ENCODE assay signal across 31 cellular contexts in genomic region chr12:85580562-85581168, GRCh38.
DNase-seq lines count a peak whose midpoint lies in the region; ATAC-seq, FAIRE-seq and TF ChIP-seq lines count a peak whose summit lies in the region.
"Had no signal": no experiment of that assay in that cellular context is flagged by ENCODE, and none has a peak within 500 bp of the region (broad histone marks: within the 10 kb centered on the region; RNA-seq: fewer than 3 reads in every experiment).

No MANE protein-coding gene starts in this region.

- H3K27me3 Mint-ChIP-seq in astrocyte (ENCODE audit: low read depth, unreplicated experiment): no peaks in the 10 kb centered on the region
- H3K27me3 Mint-ChIP-seq: activated CD8-positive, alpha-beta T cell treated with anti-CD3 and anti-CD28 coated beads for 36 hours; activated naive CD8-positive, alpha-beta T cell; central memory CD8-positive, alpha-beta T cell; naive thymus-derived CD4-positive, alpha-beta T cell; T-helper 17 cell had no signal

- no peaks in the 10 kb centered on the region for H3F3A ChIP-seq in GM23248 (ENCODE audit: insufficient read depth)

- H3K4me3 Mint-ChIP-seq in astrocyte (ENCODE audit: unreplicated experiment): no peak overlapping the region
- H3K4me3 Mint-ChIP-seq: activated CD8-positive, alpha-beta T cell treated with anti-CD3 and anti-CD28 coated beads for 36 hours; activated naive CD8-positive, alpha-beta T cell; central memory CD8-positive, alpha-beta T cell; naive thymus-derived CD4-positive, alpha-beta T cell; T-helper 17 cell had no signal

- no peak overlapping the region for H3K27ac ChIP-seq in GM23248
- no peak overlapping the region for H3K27ac ChIP-seq in astrocyte (ENCODE audit: low read depth, low read length)
- H3K27ac ChIP-seq: ascending aorta; BLaER1 treated with 17β-estradiol and CSF1 and Interleukin-3, amounts not matched to agents 10 nM and 100 nM; epithelial cell of prostate; KMS-11; tibial nerve had no signal

- H3K4me1 ChIP-seq in GM23248 (ENCODE audit: insufficient read depth): 0 out of 2 replicates have a peak, but pooled peaks cover 3% of the 10 kb centered on the region
- H3K4me1 ChIP-seq in astrocyte (ENCODE audit: insufficient read depth, low read length): peaks cover 4% of the 10 kb centered on the region
- no peaks in the 10 kb centered on the region for H3K4me1 ChIP-seq in BE2C
- H3K4me1 ChIP-seq: ascending aorta, Caco-2, tibial nerve had no signal

- H3K4me3 ChIP-seq in GM23248 (no peak overlapping the region), astrocyte (ENCODE audit: insufficient read depth, low read depth, low read length) (no peak overlapping the region), BE2C (ENCODE audit: low read depth, low read length) (no peak overlapping the region)
- H3K4me3 ChIP-seq: ascending aorta; BLaER1 treated with 17β-estradiol and CSF1 and Interleukin-3, amounts not matched to agents 10 nM and 100 nM; tibial nerve had no signal

- TF ChIP-seq CTCF in astrocyte (IDR thresholded peaks at IDR 0.05; ENCODE audit: insufficient read depth, low read depth, low read length): no peak
- no peak for TF ChIP-seq CTCF in BE2C (IDR thresholded peaks at IDR 0.05; ENCODE audit: low read depth, low read length)

- H3K9me2 ChIP-seq in GM23248 (ENCODE audit: insufficient read depth): no peaks in the 10 kb centered on the region; the same call in 1 of the 2 replicates

- FAIRE-seq in astrocyte (lab: Jason Lieb, UNC): no peak
- FAIRE-seq: GM18507 had no signal

- H2AFZ ChIP-seq in GM23248 (peak overlapping the region; percentile 50), astrocyte (ENCODE audit: low read depth, low read length) (no peak overlapping the region)

- WGBS in GM23248 (ENCODE audit: low coverage in 1 of 2, low lambda C conversion rate in 2 of 2, missing lambda C conversion rate in 2 of 2), 2 experiments: 9 to 18% methylated on average over 3 of the region's 3 CpGs

- H3K9ac ChIP-seq in GM23248: no peak overlapping the region
- no peak overlapping the region for H3K9ac ChIP-seq in astrocyte (ENCODE audit: low read length)
- H3K9ac ChIP-seq: BLaER1 treated with 17β-estradiol and CSF1 and Interleukin-3, amounts not matched to agents 10 nM and 100 nM; KMS-11 had no signal

- ATAC-seq in HG02610 (IDR thresholded peaks at IDR 0.05; ENCODE audit: unreplicated experiment) (no peak), GM18517 (IDR thresholded peaks at IDR 0.05; ENCODE audit: unreplicated experiment) (no peak)
- ATAC-seq: activated CD8-positive, alpha-beta T cell treated with anti-CD3 and anti-CD28 coated beads for 36 hours; HCT116; naive thymus-derived CD4-positive, alpha-beta T cell; T-helper 17 cell had no signal

- H3K4me2 ChIP-seq in GM23248 (ENCODE audit: unreplicated experiment) (no peak overlapping the region), astrocyte (ENCODE audit: low read length) (no peak overlapping the region)
- H3K4me2 ChIP-seq: KMS-11 had no signal

- H3K79me2 ChIP-seq in GM23248 (ENCODE audit: insufficient read depth) (no peaks in the 10 kb centered on the region), astrocyte (ENCODE audit: insufficient read depth, low read length) (no peaks in the 10 kb centered on the region)

- no peaks in the 10 kb centered on the region for H3K36me3 Mint-ChIP-seq in astrocyte (ENCODE audit: low read depth, unreplicated experiment)
- H3K36me3 Mint-ChIP-seq: activated naive CD8-positive, alpha-beta T cell; naive thymus-derived CD4-positive, alpha-beta T cell had no signal

- H3K36me3 ChIP-seq in GM23248 (ENCODE audit: low read depth): no peaks in the 10 kb centered on the region
- no peaks in the 10 kb centered on the region for H3K36me3 ChIP-seq in astrocyte (ENCODE audit: insufficient read depth, low read length)
- H3K36me3 ChIP-seq in BE2C: no peaks in the 10 kb centered on the region
- H3K36me3 ChIP-seq: ascending aorta; BLaER1 treated with 17β-estradiol and CSF1 and Interleukin-3, amounts not matched to agents 10 nM and 100 nM; tibial nerve had no signal

- no peaks in the 10 kb centered on the region for H3K4me1 Mint-ChIP-seq in astrocyte (ENCODE audit: low read depth, unreplicated experiment)
- H3K4me1 Mint-ChIP-seq: central memory CD8-positive, alpha-beta T cell; naive thymus-derived CD4-positive, alpha-beta T cell; T-helper 17 cell had no signal

- DNase-seq in A172 (ENCODE audit: low spot score) (peak; percentile 46), GM23248 (peak; percentile 17), astrocyte (ENCODE audit: low read depth) (peak; percentile 45), glomerular endothelial cell (ENCODE audit: extremely low read depth, low read depth, low spot score) (peak; percentile 27), BE2C (no peak)
- DNase-seq: activated CD4-positive, alpha-beta T cell treated with anti-CD3 and anti-CD28 coated beads for 1 hour; activated CD8-positive, alpha-beta T cell treated with anti-CD3 and anti-CD28 coated beads for 36 hours; activated effector memory CD4-positive, alpha-beta T cell treated with Interleukin-2 at 50 U/mL for 16 hours; activated T-cell treated with anti-CD3 and anti-CD28 coated beads for 4 hours; Caco-2; GF-D8; midbrain; naive thymus-derived CD4-positive, alpha-beta T cell; NCI-H1436 treated with DMSO at 0.1 percent for 48 hours; NCI-H2107; NCI-H748 treated with DMSO at 0.1 percent for 48 hours; RPMI8226; small intestine; stimulated activated CD4-positive, alpha-beta T cell treated with anti-CD3 and anti-CD28 coated beads, Interleukin-2, amount 100 ng/mL, for 24 hours; T-helper 17 cell had no signal

- in situ Hi-C loops in GM23248 (cut with MboI): loop anchor here (5.0 kb wide), 1 partner anchor 282 kb away; no protein-coding TSS in a partner anchor

- H3K9me3 ChIP-seq in GM23248 (ENCODE audit: low read depth): no peaks in the 10 kb centered on the region
- no peaks in the 10 kb centered on the region for H3K9me3 ChIP-seq in astrocyte (ENCODE audit: insufficient read depth, low read depth, low read length)
- no peaks in the 10 kb centered on the region for H3K9me3 ChIP-seq in BE2C
- H3K9me3 ChIP-seq: ascending aorta; BLaER1 treated with 17β-estradiol and CSF1 and Interleukin-3, amounts not matched to agents 10 nM and 100 nM; Caco-2; tibial nerve had no signal

- no peak overlapping the region for H3K27ac Mint-ChIP-seq in astrocyte (ENCODE audit: unreplicated experiment)
- H3K27ac Mint-ChIP-seq: activated CD8-positive, alpha-beta T cell treated with anti-CD3 and anti-CD28 coated beads for 36 hours; activated naive CD8-positive, alpha-beta T cell; naive thymus-derived CD4-positive, alpha-beta T cell; T-helper 17 cell had no signal

- H4K20me1 ChIP-seq in GM23248 (ENCODE audit: insufficient read depth) (no peaks in the 10 kb centered on the region), astrocyte (ENCODE audit: insufficient read depth, low read length) (no peaks in the 10 kb centered on the region)
- H4K20me1 ChIP-seq: BLaER1 treated with 17β-estradiol and CSF1 and Interleukin-3, amounts not matched to agents 10 nM and 100 nM had no signal

- H3K27me3 ChIP-seq in GM23248 (replicated peaks; ENCODE audit: insufficient read depth): no peaks in the 10 kb centered on the region
- H3K27me3 ChIP-seq in astrocyte (ENCODE audit: insufficient read depth, low read length): no peaks in the 10 kb centered on the region
- H3K27me3 ChIP-seq in BE2C: no peaks in the 10 kb centered on the region
- H3K27me3 ChIP-seq: ascending aorta; BLaER1 treated with 17β-estradiol and CSF1 and Interleukin-3, amounts not matched to agents 10 nM and 100 nM; tibial nerve had no signal

- no peaks in the 10 kb centered on the region for H3K9me3 Mint-ChIP-seq in astrocyte (ENCODE audit: unreplicated experiment)
- H3K9me3 Mint-ChIP-seq: activated CD8-positive, alpha-beta T cell treated with anti-CD3 and anti-CD28 coated beads for 36 hours had no signal
